ENCODE assay signal across 25 cellular contexts in genomic region chr2:182070736-182071135, GRCh38.
DNase-seq lines count a peak whose midpoint lies in the region; ATAC-seq, FAIRE-seq and TF ChIP-seq lines count a peak whose summit lies in the region.
"Had no signal": no experiment of that assay in that cellular context is flagged by ENCODE, and none has a peak within 500 bp of the region (broad histone marks: within the 10 kb centered on the region; RNA-seq: fewer than 3 reads in every experiment).

No MANE protein-coding gene starts in this region.

- no peak overlapping the region for H2AK9ac ChIP-seq in IMR-90 (replicated peaks; ENCODE audit: low read depth, low read length, poor library complexity)

- H3K27me3 ChIP-seq in IMR-90 (ENCODE audit: control insufficient read depth, insufficient read depth, low read length) (no peaks in the 10 kb centered on the region), GM23338 (ENCODE audit: insufficient read depth) (no peaks in the 10 kb centered on the region)
- H3K27me3 ChIP-seq: BLaER1 treated with 17β-estradiol and CSF1 and Interleukin-3, amounts not matched to agents 10 nM and 100 nM had no signal

- H3K27me3 Mint-ChIP-seq in GM23338 (ENCODE audit: insufficient read depth, low read depth, poor library complexity): no peaks in the 10 kb centered on the region
- H3K27me3 Mint-ChIP-seq: CD4-positive, alpha-beta T cell had no signal

- dilution Hi-C loops in IMR-90 (cut with HindIII; ENCODE audit: low sequenced_read_pairs, unreplicated experiment): no loop called here

- H3K27ac Mint-ChIP-seq in GM23338: no peak overlapping the region
- H3K27ac Mint-ChIP-seq: B cell; CD4-positive, alpha-beta T cell; CD8-positive, alpha-beta T cell had no signal

- H2BK120ac ChIP-seq in IMR-90 (ENCODE audit: low read depth, low read length): no peak overlapping the region

- CTCF ChIA-PET in IMR-90 (lab: Yijun Ruan, JAX): no interaction called here

- H4K8ac ChIP-seq in IMR-90 (ENCODE audit: low read depth in 2 of 2, low read length in 2 of 2): no peak overlapping the region

- H2BK5ac ChIP-seq in IMR-90 (ENCODE audit: low read depth, low read length, poor library complexity, severe bottlenecking): no peak overlapping the region

- H3K36me3 Mint-ChIP-seq in GM23338 (ENCODE audit: low read depth): no peaks in the 10 kb centered on the region
- H3K36me3 Mint-ChIP-seq: CD8-positive, alpha-beta T cell had no signal

- H2AK5ac ChIP-seq in IMR-90 (ENCODE audit: low read depth, low read length): no peak overlapping the region

- no peaks in the 10 kb centered on the region for H4K20me1 ChIP-seq in IMR-90 (ENCODE audit: insufficient read depth, low read length)
- H4K20me1 ChIP-seq in GM23338 (replicated peaks; ENCODE audit: insufficient read depth): no peaks in the 10 kb centered on the region
- H4K20me1 ChIP-seq: BLaER1 treated with 17β-estradiol and CSF1 and Interleukin-3, amounts not matched to agents 10 nM and 100 nM had no signal

- no peak overlapping the region for H2BK20ac ChIP-seq in IMR-90 (ENCODE audit: low read depth, low read length)

- no peak overlapping the region for H3K4me3 Mint-ChIP-seq in GM23338
- H3K4me3 Mint-ChIP-seq: B cell; CD4-positive, alpha-beta T cell; CD8-positive, alpha-beta T cell had no signal

- H3K4me2 ChIP-seq in IMR-90 (ENCODE audit: low read depth, low read length) (no peak overlapping the region), GM23338 (no peak overlapping the region)
- H3K4me2 ChIP-seq: A549; BLaER1 treated with 17β-estradiol and CSF1 and Interleukin-3, amounts not matched to agents 10 nM and 100 nM had no signal

- H4K5ac ChIP-seq in IMR-90 (ENCODE audit: low read depth, low read length): no peak overlapping the region

- H3K4me3 ChIP-seq in IMR-90 (ENCODE audit: insufficient read depth, low read depth, low read length) (no peak overlapping the region), GM23338 (no peak overlapping the region)
- H3K4me3 ChIP-seq: A549; BLaER1 treated with 17β-estradiol and CSF1 and Interleukin-3, amounts not matched to agents 10 nM and 100 nM; GM12878 had no signal

- H3K9me3 ChIP-seq in IMR-90 (ENCODE audit: control insufficient read depth, insufficient read depth, low read length): no peaks in the 10 kb centered on the region
- H3K9me3 ChIP-seq: A549, Caco-2 had no signal

- TF ChIP-seq CTCF in 22Rv1 (IDR thresholded peaks at IDR 0.05) (no peak), IMR-90 (conservative IDR thresholded peaks at IDR 0.05; ENCODE audit: low read depth, low read length) (no peak), GM23338 (conservative IDR thresholded peaks at IDR 0.05; ENCODE audit: low read depth in 2 of 2) (no peak), D721Med (IDR thresholded peaks at IDR 0.05; ENCODE audit: insufficient read depth, missing control alignments) (no peak)

- peaks cover 28% of the 10 kb centered on the region for H3K4me1 Mint-ChIP-seq in GM23338
- H3K4me1 Mint-ChIP-seq: B cell had no signal

- POLR2A ChIA-PET in IMR-90 (lab: Charles Lee; ENCODE audit: unreplicated experiment): no interaction called here

- peaks cover 5% of the 10 kb centered on the region for H3K9me1 ChIP-seq in IMR-90 (ENCODE audit: insufficient read depth, low read length)

- H3K9me2 ChIP-seq in GM23338 (ENCODE audit: insufficient read depth): no peaks in the 10 kb centered on the region

- H3K36me3 ChIP-seq in IMR-90 (ENCODE audit: control insufficient read depth, insufficient read depth, low read length): no peaks in the 10 kb centered on the region
- H3K36me3 ChIP-seq in GM23338 (ENCODE audit: insufficient read depth): no peaks in the 10 kb centered on the region
- H3K36me3 ChIP-seq: BLaER1 treated with 17β-estradiol and CSF1 and Interleukin-3, amounts not matched to agents 10 nM and 100 nM had no signal

- no peaks in the 10 kb centered on the region for H3K79me1 ChIP-seq in IMR-90 (ENCODE audit: low read depth in 1 of 2, low read length in 2 of 2)

- H3K27ac ChIP-seq in 22Rv1 (peak overlapping the region; percentile 75; the same call in 1 of the 2 replicates), IMR-90 (ENCODE audit: insufficient read depth, low read length) (no peak overlapping the region), GM23338 (ENCODE audit: low read depth) (no peak overlapping the region)
- H3K27ac ChIP-seq: A549; BLaER1 treated with 17β-estradiol and CSF1 and Interleukin-3, amounts not matched to agents 10 nM and 100 nM; C4-2B had no signal

- H3K56ac ChIP-seq in IMR-90 (ENCODE audit: extremely low read depth, insufficient read depth, low read length): no peak overlapping the region

- intact Hi-C loops in IMR-90 (cut with micrococcal nuclease): no loop called here

- H3K79me2 ChIP-seq in GM23338 (replicated peaks; ENCODE audit: insufficient read depth): no peaks in the 10 kb centered on the region

- H3K4me1 ChIP-seq in IMR-90 (ENCODE audit: control insufficient read depth, insufficient read depth, low read length) (peaks cover 8% of the 10 kb centered on the region), GM23338 (ENCODE audit: insufficient read depth) (peaks cover 10% of the 10 kb centered on the region; the same call in 1 of the 2 replicates)
- H3K4me1 ChIP-seq: BLaER1 treated with 17β-estradiol and CSF1 and Interleukin-3, amounts not matched to agents 10 nM and 100 nM; Caco-2 had no signal

- no CpG with 5 or more reads among the region's 2 CpGs for WGBS in IMR-90 (ENCODE audit: extremely low coverage in 2 of 2, insufficient read length in 1 of 2), 2 experiments

- no peak overlapping the region for H3K14ac ChIP-seq in IMR-90 (replicated peaks; ENCODE audit: low read depth, low read length)

- H2AFZ ChIP-seq in IMR-90 (replicated peaks; ENCODE audit: low read length, poor library complexity): no peak overlapping the region
- no peak overlapping the region for H2AFZ ChIP-seq in GM23338

- no peaks in the 10 kb centered on the region for H3K9me3 Mint-ChIP-seq in GM23338
- H3K9me3 Mint-ChIP-seq: CD4-positive, alpha-beta T cell; CD8-positive, alpha-beta T cell had no signal

- H4K91ac ChIP-seq in IMR-90 (ENCODE audit: insufficient read depth, low read depth, low read length): peak overlapping the region; percentile 14; the same call in 1 of the 2 replicates

- FAIRE-seq in H54 (lab: Jason Lieb, UNC) (peak; percentile 15), D721Med (lab: Jason Lieb, UNC) (no peak)
- FAIRE-seq: A549, GM12878, GM12892, GM18507 had no signal

- no peak overlapping the region for H3K23ac ChIP-seq in IMR-90 (ENCODE audit: low read depth, low read length)

- no peak overlapping the region for H3K9ac ChIP-seq in IMR-90 (ENCODE audit: low read depth, low read length)
- H3K9ac ChIP-seq: BLaER1 treated with 17β-estradiol and CSF1 and Interleukin-3, amounts not matched to agents 10 nM and 100 nM had no signal

- no peak for ATAC-seq in IMR-90 (ENCODE audit: low read depth)
- no peak for ATAC-seq in GM23338
- no peak for ATAC-seq in HG02840 (IDR thresholded peaks at IDR 0.05; ENCODE audit: low FRiP score, unreplicated experiment)
- ATAC-seq: A549; CD8-positive, alpha-beta T cell; GM12878 had no signal

- H3F3A ChIP-seq in GM23338 (replicated peaks; ENCODE audit: low read depth): no peaks in the 10 kb centered on the region

- no peak for TF ChIP-seq RAD21 in IMR-90 (IDR thresholded peaks at IDR 0.05; ENCODE audit: low read length)

- TF ChIP-seq POLR2A in H54 (IDR thresholded peaks at IDR 0.05; ENCODE audit: low read depth, low read length) (no peak), IMR-90 (IDR thresholded peaks at IDR 0.05; ENCODE audit: low read depth, low read length) (no peak)

- no TSS peak for BruUV-seq in IMR-90 (replicated peaks; lab: Mats Ljungman, UMichigan)

- no peak for DNase-seq in H54 (ENCODE audit: insufficient read length, low spot score)
- no peak for DNase-seq in IMR-90
- DNase-seq in GM23338 (ENCODE audit: low spot score): no peak
- no peak for DNase-seq in D721Med (ENCODE audit: insufficient read length, low spot score)
- DNase-seq: AML-193; Caco-2; Calu3; CD4-positive, alpha-beta T cell; CD8-positive, alpha-beta T cell; DMS 273 treated with DMSO at 0.1 percent for 48 hours; DMS153; DMS53; DMS79; DND-41; EL; GDM1 had no signal

- in situ Hi-C loops in IMR-90 (cut with MboI; ENCODE audit: low sequenced_read_pairs): loop anchor here (10.0 kb wide), 1 partner anchor 166 kb away; no protein-coding TSS in a partner anchor

- no peak overlapping the region for H2BK15ac ChIP-seq in IMR-90 (ENCODE audit: low read depth, low read length)

- no peak overlapping the region for H3K4ac ChIP-seq in IMR-90 (ENCODE audit: low read depth, low read length)

- no peak overlapping the region for H3K18ac ChIP-seq in IMR-90 (ENCODE audit: low read depth, low read length)

TF ChIP-seq in IMR-90, 13 proteins besides CTCF, POLR2A, EP300 and RAD21 (continues in another document):
- TF ChIP-seq NFE2L2 (IDR thresholded peaks at IDR 0.05; ENCODE audit: low read depth, low read length) (no peak), FOS (IDR thresholded peaks at IDR 0.05; ENCODE audit: low read depth, low read length) (no peak), CHD1 (IDR thresholded peaks at IDR 0.05; ENCODE audit: low read depth, low read length) (no peak), USF2 (IDR thresholded peaks at IDR 0.05; ENCODE audit: low read depth, low read length) (no peak), MAZ (IDR thresholded peaks at IDR 0.05; ENCODE audit: borderline replicate concordance, low read depth, low read length) (no peak), BHLHE40 (IDR thresholded peaks at IDR 0.05; ENCODE audit: low read depth, low read length) (no peak)

TF ChIP-seq in GM23338, 12 proteins besides CTCF, POLR2A, EP300 and RAD21 (continues in another document):
- no peak for TF ChIP-seq POLR2AphosphoS5 (IDR thresholded peaks at IDR 0.05; ENCODE audit: low read depth)
- TF ChIP-seq ZNF114 (CRISPR knock-in tag; IDR thresholded peaks at IDR 0.05): no peak
